Comparison of ENCODE assay signal across 17 cellular contexts in the genomic region with DNA sequence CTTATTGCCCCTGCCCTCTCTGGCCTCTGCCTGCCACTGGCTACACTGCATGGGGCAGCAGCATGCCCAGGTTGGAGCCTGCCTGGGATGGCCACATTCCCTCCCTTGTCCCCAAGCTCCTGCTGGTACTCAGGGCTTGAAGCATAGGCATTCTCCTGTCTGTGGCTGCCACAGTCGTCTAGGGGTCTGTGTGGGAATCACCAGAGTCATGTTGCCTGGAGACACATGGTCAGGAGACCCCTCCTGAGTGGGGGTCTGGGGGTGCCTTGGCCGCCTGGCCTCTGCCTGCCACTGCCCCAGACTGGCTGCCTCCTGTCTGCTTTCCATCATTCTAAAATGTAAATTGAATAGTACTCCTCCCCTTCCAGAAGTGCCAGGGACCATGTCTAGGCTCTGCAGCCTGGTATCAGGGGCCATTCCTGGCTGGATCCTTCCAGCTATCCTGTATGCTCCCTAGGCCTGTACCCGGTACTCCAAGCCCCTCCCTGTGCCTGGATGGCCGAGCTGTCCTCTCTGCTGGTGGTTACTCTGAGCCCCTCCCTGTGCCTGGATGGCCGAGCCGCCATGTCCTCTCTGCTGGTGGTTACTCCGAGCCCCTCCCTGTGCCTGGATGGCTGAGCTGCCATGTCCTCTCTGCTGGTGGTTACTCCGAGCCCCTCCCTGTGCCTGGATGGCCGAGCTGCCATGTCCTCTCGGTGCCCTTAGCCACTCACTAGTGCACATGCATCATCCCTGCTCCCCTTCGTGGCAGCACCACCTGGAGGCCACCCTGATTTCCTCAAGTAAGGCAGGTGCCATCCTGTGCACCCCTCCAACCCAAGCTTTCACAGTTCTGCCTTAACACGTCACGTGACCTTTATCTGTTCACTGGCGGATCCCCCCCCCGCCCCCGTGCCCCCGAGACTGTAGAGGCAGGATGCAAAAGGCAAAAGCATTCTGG. TPM values are rescaled to one million over a fixed set of nuclear protein-coding genes. Genes with fewer than 3 reads are reported as not detected.
A peak's percentile ranks its signal among the peaks of the same experiment; 100 is the strongest.
DNase-seq lines count a peak whose midpoint lies in the region; ATAC-seq and TF ChIP-seq lines count a peak whose summit lies in the region.
"Had no signal": no experiment of that assay in that cellular context is flagged by ENCODE, and none has a peak within 500 bp of the region (broad histone marks: within the 10 kb centered on the region; RNA-seq: fewer than 3 reads in every experiment).

No MANE protein-coding gene starts in this region.

- no peak overlapping the region for H3K4me3 Mint-ChIP-seq in activated CD8-positive, alpha-beta T cell treated with anti-CD3 and anti-CD28 coated beads, Interleukin-2, amount 10 ng/mL, durations not matched to agents 7 days and 5 days
- no peak overlapping the region for H3K4me3 Mint-ChIP-seq in activated CD8-positive, alpha-beta T cell treated with anti-CD3 and anti-CD28 coated beads for 36 hours

- 47 to 57% (median 50%) methylated on average over 14 to 17 of the region's 17 CpGs for WGBS in spleen, 5 donors

- no peaks in the 10 kb centered on the region for H3K9me3 Mint-ChIP-seq in activated CD8-positive, alpha-beta T cell treated with anti-CD3 and anti-CD28 coated beads, Interleukin-2, amount 10 ng/mL, durations not matched to agents 7 days and 5 days (ENCODE audit: insufficient read depth)
- H3K9me3 Mint-ChIP-seq in activated CD8-positive, alpha-beta T cell treated with anti-CD3 and anti-CD28 coated beads for 36 hours = no peaks in the 10 kb centered on the region

- H3K36me3 Mint-ChIP-seq in activated CD8-positive, alpha-beta T cell treated with anti-CD3 and anti-CD28 coated beads, Interleukin-2, amount 10 ng/mL, durations not matched to agents 7 days and 5 days (ENCODE audit: low read depth) = peaks cover 3% of the 10 kb centered on the region
- H3K36me3 Mint-ChIP-seq in activated CD8-positive, alpha-beta T cell treated with anti-CD3 and anti-CD28 coated beads for 36 hours (ENCODE audit: low read depth) = no peaks in the 10 kb centered on the region

- H3K4me1 ChIP-seq in spleen = peaks cover 0 to 23% (median 10%) of the 10 kb centered on the region in 6 donors

- no peak for TF ChIP-seq CTCF in activated CD8-positive, alpha-beta T cell treated with anti-CD3 and anti-CD28 coated beads for 36 hours (IDR thresholded peaks at IDR 0.05)
- TF ChIP-seq CTCF in GM13977 (IDR thresholded peaks at IDR 0.05; ENCODE audit: extremely low read depth, insufficient read depth, missing control alignments) (no peak), brain microvascular endothelial cell (IDR thresholded peaks at IDR 0.05; ENCODE audit: low read depth, low read length, missing control alignments) (peak; percentile 10), spleen (IDR thresholded peaks at IDR 0.05 in 8 of 11, conservative IDR thresholded peaks at IDR 0.05 in 3 of 11) (no peak)

- intact Hi-C loops in activated CD8-positive, alpha-beta T cell treated with anti-CD3 and anti-CD28 coated beads for 36 hours (cut with micrococcal nuclease) = no loop called here
- intact Hi-C loops in spleen (cut with DNase I; ENCODE audit: low total_unique reads) = no loop called here

- no peak overlapping the region for H3K27ac ChIP-seq in brain microvascular endothelial cell
- H3K27ac ChIP-seq in spleen = no peak overlapping the region
- H3K27ac ChIP-seq: GM23248, KMS-11, vagina had no signal

- CTCF ChIA-PET in activated CD8-positive, alpha-beta T cell treated with anti-CD3 and anti-CD28 coated beads, Interleukin-2, amount 10 ng/mL, durations not matched to agents 7 days and 5 days (lab: Charles Lee) = no interaction called here
- CTCF ChIA-PET in activated CD8-positive, alpha-beta T cell treated with anti-CD3 and anti-CD28 coated beads for 36 hours (lab: Charles Lee) = no interaction called here

- TF ChIP-seq POLR2A in spleen (IDR thresholded peaks at IDR 0.05) = no peak

- ATAC-seq in activated CD8-positive, alpha-beta T cell treated with anti-CD3 and anti-CD28 coated beads, Interleukin-2, amount 10 ng/mL, durations not matched to agents 7 days and 5 days = no peak
- ATAC-seq in activated CD8-positive, alpha-beta T cell treated with anti-CD3 and anti-CD28 coated beads for 36 hours = no peak
- ATAC-seq in HG03460 (IDR thresholded peaks at IDR 0.05; ENCODE audit: unreplicated experiment) = no peak

- no peaks in the 10 kb centered on the region for H3K36me3 ChIP-seq in brain microvascular endothelial cell (replicated peaks)
- no peaks in the 10 kb centered on the region for H3K36me3 ChIP-seq in spleen
- H3K36me3 ChIP-seq: vagina had no signal

- in situ Hi-C loops in GM13977 (cut with MboI; ENCODE audit: low pct_unique_long_range_greater_than_20kb, low sequenced_read_pairs, unreplicated experiment) (no loop called here), brain microvascular endothelial cell (cut with HindIII; ENCODE audit: low pct_ligation_motif_present, low sequenced_read_pairs) (no loop called here)

- H3K27ac Mint-ChIP-seq in activated CD8-positive, alpha-beta T cell treated with anti-CD3 and anti-CD28 coated beads, Interleukin-2, amount 10 ng/mL, durations not matched to agents 7 days and 5 days = no peak overlapping the region
- H3K27ac Mint-ChIP-seq in activated CD8-positive, alpha-beta T cell treated with anti-CD3 and anti-CD28 coated beads for 36 hours = no peak overlapping the region

- H3K4me3 ChIP-seq in brain microvascular endothelial cell (ENCODE audit: low read depth, low read length) (no peak overlapping the region), spleen (no peak overlapping the region)
- H3K4me3 ChIP-seq: GM23248, vagina had no signal

- peaks cover 1% of the 10 kb centered on the region for H3K4me1 Mint-ChIP-seq in activated CD8-positive, alpha-beta T cell treated with anti-CD3 and anti-CD28 coated beads, Interleukin-2, amount 10 ng/mL, durations not matched to agents 7 days and 5 days (ENCODE audit: low read depth)
- H3K4me1 Mint-ChIP-seq in activated CD8-positive, alpha-beta T cell treated with anti-CD3 and anti-CD28 coated beads for 36 hours (ENCODE audit: low read depth) = peaks cover 6% of the 10 kb centered on the region

- H3K9me3 ChIP-seq in spleen = peaks cover 0 to 11% (median 0%) of the 10 kb centered on the region in 8 donors
- H3K9me3 ChIP-seq: vagina had no signal

- H3K27me3 ChIP-seq in brain microvascular endothelial cell (replicated peaks) = peaks cover 45% of the 10 kb centered on the region
- H3K27me3 ChIP-seq in spleen (replicated peaks in 1 of 7) = peaks cover 13 to 98% (median 93%) of the 10 kb centered on the region in 7 donors

- H3K27me3 Mint-ChIP-seq in activated CD8-positive, alpha-beta T cell treated with anti-CD3 and anti-CD28 coated beads, Interleukin-2, amount 10 ng/mL, durations not matched to agents 7 days and 5 days (ENCODE audit: low read depth) = peaks cover 37% of the 10 kb centered on the region
- peaks cover 63% of the 10 kb centered on the region for H3K27me3 Mint-ChIP-seq in activated CD8-positive, alpha-beta T cell treated with anti-CD3 and anti-CD28 coated beads for 36 hours

- DNase-seq in activated CD8-positive, alpha-beta T cell treated with anti-CD3 and anti-CD28 coated beads, Interleukin-2, amount 10 ng/mL, durations not matched to agents 7 days and 5 days = peak; percentile 18
- DNase-seq in activated CD8-positive, alpha-beta T cell treated with anti-CD3 and anti-CD28 coated beads for 36 hours = no peak
- DNase-seq in GM13977 (ENCODE audit: low spot score) (peak; percentile 51), brain microvascular endothelial cell (no peak), mucosa of gallbladder (ENCODE audit: low spot score) (peak; percentile 7), spleen (no peak), GOT3 (lab: John Stamatoyannopoulos, UW) (no peak)
- DNase-seq: activated CD4-positive, alpha-beta T cell treated with anti-CD3 and anti-CD28 coated beads, Interleukin-2, amount 50 U/mL, for 4 hours; caudate nucleus; effector memory CD4-positive, alpha-beta T cell; GM23248; NCI-H1105 treated with DMSO at 0.1 percent for 48 hours had no signal

- POLR2A ChIA-PET in activated CD8-positive, alpha-beta T cell treated with anti-CD3 and anti-CD28 coated beads, Interleukin-2, amount 10 ng/mL, durations not matched to agents 7 days and 5 days (lab: Charles Lee) = no interaction called here
- POLR2A ChIA-PET in activated CD8-positive, alpha-beta T cell treated with anti-CD3 and anti-CD28 coated beads for 36 hours (lab: Charles Lee) = interaction anchor here (1.1 kb wide), 1 partner anchor 593 kb away, joined by 3 read pairs; no protein-coding TSS in a partner anchor

RNA-seq across cellular contexts. Expression of gene NKX1-1, which starts 5.5 kb away (rescaled TPM):
- not detected for total RNA-seq in activated CD8-positive, alpha-beta T cell treated with anti-CD3 and anti-CD28 coated beads, Interleukin-2, amount 10 ng/mL, durations not matched to agents 7 days and 5 days
- not detected for total RNA-seq in activated CD8-positive, alpha-beta T cell treated with anti-CD3 and anti-CD28 coated beads for 36 hours
- total RNA-seq in mucosa of gallbladder = not detected
- total RNA-seq in spleen = not detected
- not detected for polyA plus RNA-seq in spleen
- total RNA-seq: GM23248, mononuclear cell, vagina had no signal
- polyA plus RNA-seq: adipose tissue, GM23248 had no signal

Comparison
In these comparisons a context has a peak if more than half of its experiments do, and no peak if none do; other contexts are left out.
1. DNase-seq: peak in activated CD8-positive, alpha-beta T cell treated with anti-CD3 and anti-CD28 coated beads, Interleukin-2, amount 10 ng/mL, durations not matched to agents 7 days and 5 days (single experiment), GM13977 (single experiment) and mucosa of gallbladder (single experiment); none in activated CD8-positive, alpha-beta T cell treated with anti-CD3 and anti-CD28 coated beads for 36 hours (single experiment), brain microvascular endothelial cell (single experiment), spleen (single experiment) and GOT3 (single experiment).